9 cellular contexts compared by ENCODE assay signal in the genomic region with DNA sequence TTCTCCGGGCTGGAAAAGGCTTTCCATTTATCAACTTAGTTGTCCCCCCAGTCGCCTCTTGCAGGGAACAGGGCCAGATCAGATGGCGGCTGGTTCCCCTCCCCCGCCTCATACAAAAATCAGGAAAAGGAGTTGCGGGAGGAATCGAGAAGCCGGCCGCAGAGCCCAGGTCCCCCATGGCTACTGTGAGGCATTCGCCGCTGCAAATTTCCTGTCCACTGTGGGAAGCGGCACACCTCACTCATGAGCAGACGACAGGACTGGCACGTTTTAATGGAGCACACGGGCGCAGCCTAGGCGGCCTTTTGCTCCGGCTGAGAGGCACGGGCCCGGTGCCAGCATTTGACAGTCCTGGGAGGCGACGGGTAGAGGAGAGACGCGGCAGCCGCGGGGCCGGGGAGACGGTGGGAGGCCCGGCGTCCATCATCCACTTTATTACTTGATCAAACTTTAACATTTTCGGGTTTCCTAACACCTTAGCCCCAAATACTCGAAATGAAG. TPM values are rescaled to one million over a fixed set of nuclear protein-coding genes. Genes with fewer than 3 reads are reported as not detected.
DNase-seq lines count a peak whose midpoint lies in the region; ATAC-seq and TF ChIP-seq lines count a peak whose summit lies in the region.
"Had no signal": no experiment of that assay in that cellular context is flagged by ENCODE, and none has a peak within 500 bp of the region (broad histone marks: within the 10 kb centered on the region; RNA-seq: fewer than 3 reads in every experiment).

No MANE protein-coding gene starts in this region.

- no peak overlapping the region for H3K27ac Mint-ChIP-seq in memory B cell

- H3K36me3 Mint-ChIP-seq in memory B cell, result no peaks in the 10 kb centered on the region

- H3K4me1 Mint-ChIP-seq in memory B cell, result peaks cover 7% of the 10 kb centered on the region

- ATAC-seq in memory B cell (ENCODE audit: low read depth) (no peak), HG03565 (IDR thresholded peaks at IDR 0.05; ENCODE audit: unreplicated experiment) (no peak), HG03108 (IDR thresholded peaks at IDR 0.05; ENCODE audit: unreplicated experiment) (no peak)

- H3K27me3 Mint-ChIP-seq in memory B cell, result peaks cover 25% of the 10 kb centered on the region

- no peaks in the 10 kb centered on the region for H3K36me3 ChIP-seq in ascending aorta

- peak overlapping the region; percentile 78 for H3K4me3 Mint-ChIP-seq in memory B cell

- peak overlapping the region; percentile 54 to 68 for H3K4me3 ChIP-seq in ascending aorta

- no peak overlapping the region for H3K27ac ChIP-seq in ascending aorta
- H3K27ac ChIP-seq: epithelial cell of prostate had no signal

- H3K9me3 ChIP-seq in ascending aorta, result no peaks in the 10 kb centered on the region

- H3K27me3 ChIP-seq in ascending aorta, result peaks cover 18% of the 10 kb centered on the region

- no peaks in the 10 kb centered on the region for H3K9me3 Mint-ChIP-seq in memory B cell

- H3K4me1 ChIP-seq in ascending aorta, result peaks cover 5% of the 10 kb centered on the region in 2 donors

- no peak for TF ChIP-seq CTCF in ascending aorta (IDR thresholded peaks at IDR 0.05)

- DNase-seq in DMS 273 treated with DMSO at 0.1 percent for 48 hours (lab: John Stamatoyannopoulos, UW) (peak; percentile 21), NCI-H1417 (lab: John Stamatoyannopoulos, UW) (peak; percentile 46 to 85 (median 78)), ascending aorta (ENCODE audit: low spot score in 2 of 2) (no peak), memory B cell (ENCODE audit: low spot score in 2 of 2) (no peak), occipital lobe (lab: John Stamatoyannopoulos, UW) (no peak), superior temporal gyrus (ENCODE audit: extremely low spot score) (no peak)

- intact Hi-C loops in ascending aorta (cut with DNase I), result no loop called here

RNA-seq across cellular contexts. Expression of a gene that starts 1.1 kb away (rescaled TPM):
- total RNA-seq in ascending aorta (not detected), occipital lobe (31.5 TPM)

Comparison
In these comparisons a context has a peak if more than half of its experiments do, and no peak if none do; other contexts are left out.
1. DNase-seq: peak in DMS 273 treated with DMSO at 0.1 percent for 48 hours (single experiment) and NCI-H1417 (3 of 3); none in ascending aorta (0 of 2), memory B cell (0 of 2), occipital lobe (single experiment) and superior temporal gyrus (single experiment).
2. RNA of a gene that starts 1.1 kb away (total RNA-seq): 31.5 TPM in occipital lobe (single experiment); not detected in ascending aorta (single experiment); every median in the first group is over 10 times any median in the second.